Comparison of ENCODE assay signal across 8 cellular contexts in the genomic region with DNA sequence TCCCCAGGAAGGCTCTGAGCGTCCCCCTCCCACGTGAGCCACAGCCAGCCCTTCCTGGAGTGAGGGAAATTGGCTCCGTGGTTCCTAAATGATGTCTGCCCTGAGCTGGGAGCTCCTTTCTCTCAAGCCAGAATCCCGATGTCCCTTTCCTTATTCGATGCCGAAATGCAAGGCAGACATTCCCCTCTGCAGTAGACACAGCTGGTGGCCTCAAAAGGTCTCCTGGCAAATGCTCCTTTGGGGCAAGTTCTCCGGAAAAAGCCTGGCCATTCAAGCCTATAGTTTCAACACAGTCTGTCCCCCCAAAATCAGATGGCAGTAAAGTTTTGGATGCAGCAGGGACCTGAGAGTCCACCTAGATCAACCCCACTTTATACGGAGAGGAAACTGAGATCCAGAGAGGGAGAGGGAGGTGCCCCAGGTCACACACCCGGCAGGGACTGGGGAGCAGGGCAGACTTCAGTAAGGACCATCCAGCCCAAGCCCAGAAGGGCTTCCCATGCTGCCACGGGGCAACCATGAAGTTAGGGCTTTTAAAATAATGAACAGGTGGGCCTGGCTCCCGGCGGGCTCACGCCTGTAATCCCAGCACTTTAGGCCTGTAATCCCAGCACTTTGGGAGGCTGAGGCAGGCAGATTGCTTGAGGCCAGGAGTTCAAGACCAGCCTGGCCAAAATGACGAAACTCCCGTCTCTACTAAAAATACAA.
A peak's percentile ranks its signal among the peaks of the same experiment; 100 is the strongest.
DNase-seq lines count a peak whose midpoint lies in the region; ATAC-seq and TF ChIP-seq lines count a peak whose summit lies in the region.

No MANE protein-coding gene starts in this region.

- H3K36me3 Mint-ChIP-seq in brain = peaks cover 3% of the 10 kb centered on the region
- peaks cover 2% of the 10 kb centered on the region for H3K36me3 Mint-ChIP-seq in mesothelial cell of epicardium

- TF ChIP-seq CTCF in brain (conservative IDR thresholded peaks at IDR 0.05) (no peak), mesothelial cell of epicardium (IDR thresholded peaks at IDR 0.05; ENCODE audit: unreplicated experiment) (no peak)

- peaks cover 3% of the 10 kb centered on the region for H3K27me3 Mint-ChIP-seq in brain
- no peaks in the 10 kb centered on the region for H3K27me3 Mint-ChIP-seq in mesothelial cell of epicardium (ENCODE audit: low read depth)

- H3K4me3 Mint-ChIP-seq in brain (peak overlapping the region; percentile 87 to 95 (median 94)), mesothelial cell of epicardium (peak overlapping the region; percentile 81)

- H3K9me3 Mint-ChIP-seq in brain = peaks cover 0 to 5% (median 2%) of the 10 kb centered on the region in 5 experiments
- H3K9me3 Mint-ChIP-seq in mesothelial cell of epicardium = no peaks in the 10 kb centered on the region

- peak; percentile 30 for DNase-seq in AG20443 (ENCODE audit: low spot score)
- DNase-seq in HuH-7 (ENCODE audit: low spot score) = peak; percentile 30
- DNase-seq in mesothelial cell of epicardium (ENCODE audit: low spot score in 2 of 2, unreplicated experiment in 2 of 2) = no peak
- DNase-seq in stimulated activated CD4-positive, alpha-beta T cell treated with anti-CD3 and anti-CD28 coated beads, Interleukin-4, amount 100 ng/mL, for 1 hour = no peak
- DNase-seq in KBM-7 = no peak

- H3K27ac Mint-ChIP-seq in brain = peak overlapping the region; percentile 92 to 99 (median 96)
- H3K27ac Mint-ChIP-seq in mesothelial cell of epicardium = peak overlapping the region; percentile 86

- in situ Hi-C loops in KBM-7 (cut with MboI; ENCODE audit: low pct_unique_long_range_greater_than_20kb, low sequenced_read_pairs) = no loop called here

- ATAC-seq in GM21528 (IDR thresholded peaks at IDR 0.05; ENCODE audit: low FRiP score, unreplicated experiment) = no peak
- ATAC-seq in HG03039 (IDR thresholded peaks at IDR 0.05; ENCODE audit: unreplicated experiment) = no peak

- H3K4me1 Mint-ChIP-seq in brain = peaks cover 36% of the 10 kb centered on the region
- peaks cover 20% of the 10 kb centered on the region for H3K4me1 Mint-ChIP-seq in mesothelial cell of epicardium

Comparison
In these comparisons a context has a peak if more than half of its experiments do, and no peak if none do; other contexts are left out.
1. DNase-seq: peak in AG20443 (single experiment) and HuH-7 (single experiment); none in mesothelial cell of epicardium (0 of 2), stimulated activated CD4-positive, alpha-beta T cell treated with anti-CD3 and anti-CD28 coated beads, Interleukin-4, amount 100 ng/mL, for 1 hour (single experiment) and KBM-7 (single experiment).